9 cellular contexts compared by ENCODE assay signal in the genomic region with DNA sequence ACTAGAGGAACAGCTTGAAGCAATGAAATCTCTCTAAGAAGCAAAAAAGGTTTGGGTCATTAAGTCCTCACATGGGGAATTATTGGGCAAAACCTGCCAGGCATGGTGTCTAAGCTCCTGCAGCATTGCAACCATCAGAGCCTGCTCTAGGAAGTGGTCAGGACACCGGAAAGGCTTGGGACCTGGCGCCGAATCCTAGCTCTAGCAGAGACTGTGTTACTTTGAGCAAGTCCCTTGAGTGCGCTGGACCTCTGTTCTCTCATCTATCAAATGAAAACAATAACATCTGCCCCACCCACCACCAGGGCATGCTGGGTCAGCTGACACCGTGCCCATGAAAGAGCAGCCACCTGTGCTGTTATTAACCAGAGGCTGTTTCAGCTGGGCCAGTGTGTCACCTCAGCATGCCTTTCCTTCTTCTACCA. TPM values are rescaled to one million over a fixed set of nuclear protein-coding genes. Genes with fewer than 3 reads are reported as not detected.
DNase-seq lines count a peak whose midpoint lies in the region; ATAC-seq, FAIRE-seq and TF ChIP-seq lines count a peak whose summit lies in the region.
"Had no signal": no experiment of that assay in that cellular context is flagged by ENCODE, and none has a peak within 500 bp of the region (broad histone marks: within the 10 kb centered on the region; RNA-seq: fewer than 3 reads in every experiment).

No MANE protein-coding gene starts in this region.

- H3K4me1 Mint-ChIP-seq in activated CD4-positive, alpha-beta T cell treated with anti-CD3 and anti-CD28 coated beads for 36 hours, result peaks cover 79% of the 10 kb centered on the region
- H3K4me1 Mint-ChIP-seq in activated naive CD8-positive, alpha-beta T cell treated with anti-CD3 and anti-CD28 coated beads for 36 hours, result peaks cover 69% of the 10 kb centered on the region
- peaks cover 50% of the 10 kb centered on the region for H3K4me1 Mint-ChIP-seq in memory B cell

- peak in 1 of 2 donors; percentile 28 for TF ChIP-seq POLR2A in thyroid gland (IDR thresholded peaks at IDR 0.05)

- CTCF ChIA-PET in activated CD4-positive, alpha-beta T cell treated with anti-CD3 and anti-CD28 coated beads for 36 hours (lab: Charles Lee), result interaction anchor here (0.6 to 0.8 kb wide), 2 partner anchors 31 to 121 kb away, joined by 3 to 4 read pairs; a partner anchor contains a TSS

- H3K27ac Mint-ChIP-seq in activated CD4-positive, alpha-beta T cell treated with anti-CD3 and anti-CD28 coated beads for 36 hours, result peak overlapping the region; percentile 34
- peak overlapping the region; percentile 42 for H3K27ac Mint-ChIP-seq in activated naive CD8-positive, alpha-beta T cell treated with anti-CD3 and anti-CD28 coated beads for 36 hours
- peak overlapping the region; percentile 86 for H3K27ac Mint-ChIP-seq in memory B cell

- TF ChIP-seq CTCF in thyroid gland (IDR thresholded peaks at IDR 0.05), result no peak

- FAIRE-seq in RCC 7860 (lab: Jason Lieb, UNC), result no peak

- POLR2A ChIA-PET in activated CD4-positive, alpha-beta T cell treated with anti-CD3 and anti-CD28 coated beads for 36 hours (lab: Charles Lee), result no interaction called here

- WGBS in thyroid gland, 2 donors, result 69 to 73% methylated on average over 5 of the region's 5 CpGs

- intact Hi-C loops in activated CD4-positive, alpha-beta T cell treated with anti-CD3 and anti-CD28 coated beads for 36 hours (cut with DNase I, micrococcal nuclease), result no loop called here
- intact Hi-C loops in thyroid gland (cut with DNase I), result no loop called here

- peaks cover 25% of the 10 kb centered on the region for H3K36me3 Mint-ChIP-seq in activated CD4-positive, alpha-beta T cell treated with anti-CD3 and anti-CD28 coated beads for 36 hours (ENCODE audit: low read depth)
- H3K36me3 Mint-ChIP-seq in activated naive CD8-positive, alpha-beta T cell treated with anti-CD3 and anti-CD28 coated beads for 36 hours, result peaks cover 29% of the 10 kb centered on the region
- peaks cover 9% of the 10 kb centered on the region for H3K36me3 Mint-ChIP-seq in memory B cell

- no peaks in the 10 kb centered on the region for H3K9me3 Mint-ChIP-seq in activated CD4-positive, alpha-beta T cell treated with anti-CD3 and anti-CD28 coated beads for 36 hours (ENCODE audit: low read depth)
- H3K9me3 Mint-ChIP-seq in activated naive CD8-positive, alpha-beta T cell treated with anti-CD3 and anti-CD28 coated beads for 36 hours, result no peaks in the 10 kb centered on the region
- no peaks in the 10 kb centered on the region for H3K9me3 Mint-ChIP-seq in memory B cell
- H3K9me3 Mint-ChIP-seq: central memory CD8-positive, alpha-beta T cell had no signal

- no peaks in the 10 kb centered on the region for H3K27me3 ChIP-seq in thyroid gland

- H3K27me3 Mint-ChIP-seq in activated CD4-positive, alpha-beta T cell treated with anti-CD3 and anti-CD28 coated beads for 36 hours, result no peaks in the 10 kb centered on the region
- H3K27me3 Mint-ChIP-seq in activated naive CD8-positive, alpha-beta T cell treated with anti-CD3 and anti-CD28 coated beads for 36 hours, result no peaks in the 10 kb centered on the region
- H3K27me3 Mint-ChIP-seq in memory B cell, result no peaks in the 10 kb centered on the region
- H3K27me3 Mint-ChIP-seq: central memory CD8-positive, alpha-beta T cell had no signal

- H3K4me3 Mint-ChIP-seq in activated CD4-positive, alpha-beta T cell treated with anti-CD3 and anti-CD28 coated beads for 36 hours, result no peak overlapping the region
- H3K4me3 Mint-ChIP-seq in activated naive CD8-positive, alpha-beta T cell treated with anti-CD3 and anti-CD28 coated beads for 36 hours, result no peak overlapping the region
- H3K4me3 Mint-ChIP-seq in memory B cell, result peak overlapping the region; percentile 41
- H3K4me3 Mint-ChIP-seq: central memory CD8-positive, alpha-beta T cell had no signal

- no peak for ATAC-seq in activated CD4-positive, alpha-beta T cell treated with anti-CD3 and anti-CD28 coated beads for 36 hours
- ATAC-seq in memory B cell (ENCODE audit: low read depth) (peak; percentile 70), GM18511 (IDR thresholded peaks at IDR 0.05; ENCODE audit: unreplicated experiment) (no peak)

- no peak overlapping the region for H3K4me3 ChIP-seq in thyroid gland (replicated peaks in 1 of 3)

- H3K9me3 ChIP-seq in thyroid gland, result no peaks in the 10 kb centered on the region

- H3K36me3 ChIP-seq in thyroid gland, result peaks cover 8 to 19% of the 10 kb centered on the region in 2 donors

- DNase-seq in activated CD4-positive, alpha-beta T cell treated with anti-CD3 and anti-CD28 coated beads for 36 hours, result no peak
- no peak for DNase-seq in activated CD4-positive, alpha-beta T cell treated with anti-CD3 and anti-CD28 coated beads, Interleukin-2, amount 50 U/mL, for 4 hours
- no peak for DNase-seq in activated naive CD8-positive, alpha-beta T cell treated with anti-CD3 and anti-CD28 coated beads for 36 hours
- no peak for DNase-seq in memory B cell (ENCODE audit: low spot score in 2 of 2)
- peak; percentile 46 to 65 for DNase-seq in thyroid gland
- DNase-seq in RCC 7860 (ENCODE audit: low spot score), result no peak
- DNase-seq in AG20443 (ENCODE audit: low spot score), result no peak

- peaks cover 34 to 59% of the 10 kb centered on the region in 2 donors for H3K4me1 ChIP-seq in thyroid gland

- peak overlapping the region; percentile 80 to 93 (median 82) for H3K27ac ChIP-seq in thyroid gland

RNA-seq across cellular contexts. Expression of a gene that starts 6.3 kb away (rescaled TPM):
- total RNA-seq in activated CD4-positive, alpha-beta T cell treated with anti-CD3 and anti-CD28 coated beads for 36 hours, result 10 to 100 TPM; 16.6 to 17.9 TPM
- 10 to 100 TPM; 17.4 to 21.2 TPM for total RNA-seq in activated naive CD8-positive, alpha-beta T cell treated with anti-CD3 and anti-CD28 coated beads for 36 hours
- 10 to 100 TPM; 45.7 to 53.6 (median 48.7) TPM for total RNA-seq in thyroid gland

RNA-seq across cellular contexts. Expression of a gene that starts 6.5 kb away (rescaled TPM):
- total RNA-seq in activated CD4-positive, alpha-beta T cell treated with anti-CD3 and anti-CD28 coated beads for 36 hours, result 10 to 100 TPM; 72.1 to 77.6 TPM
- total RNA-seq in activated naive CD8-positive, alpha-beta T cell treated with anti-CD3 and anti-CD28 coated beads for 36 hours, result 10 to 100 TPM; 69.7 to 73.9 TPM
- total RNA-seq in thyroid gland, result 100 to 1,000 TPM in 3 of 4 donors, 10 to 100 TPM in 1; 83.8 to 149 (median 119) TPM

RNA-seq across cellular contexts. Expression of a gene that starts 45.8 kb away (rescaled TPM):
- 100 to 1,000 TPM; 176 to 198 TPM for total RNA-seq in activated CD4-positive, alpha-beta T cell treated with anti-CD3 and anti-CD28 coated beads for 36 hours
- total RNA-seq in activated naive CD8-positive, alpha-beta T cell treated with anti-CD3 and anti-CD28 coated beads for 36 hours, result 100 to 1,000 TPM; 196 to 202 TPM
- total RNA-seq in thyroid gland, result 100 to 1,000 TPM in 3 of 4 donors, 10 to 100 TPM in 1; 85.3 to 123 (median 104) TPM

RNA-seq across cellular contexts. Expression of a gene that starts 50.9 kb away (rescaled TPM):
- total RNA-seq in activated CD4-positive, alpha-beta T cell treated with anti-CD3 and anti-CD28 coated beads for 36 hours, result 100 to 1,000 TPM; 151 to 173 TPM
- 100 to 1,000 TPM; 229 to 231 TPM for total RNA-seq in activated naive CD8-positive, alpha-beta T cell treated with anti-CD3 and anti-CD28 coated beads for 36 hours
- 100 to 1,000 TPM; 211 to 292 (median 266) TPM for total RNA-seq in thyroid gland

Comparison
In these comparisons a context has a peak if more than half of its experiments do, and no peak if none do; other contexts are left out.
1. DNase-seq: peak in thyroid gland (2 of 2); none in activated CD4-positive, alpha-beta T cell treated with anti-CD3 and anti-CD28 coated beads for 36 hours (single experiment), activated CD4-positive, alpha-beta T cell treated with anti-CD3 and anti-CD28 coated beads, Interleukin-2, amount 50 U/mL, for 4 hours (0 of 2), activated naive CD8-positive, alpha-beta T cell treated with anti-CD3 and anti-CD28 coated beads for 36 hours (single experiment), memory B cell (0 of 2), RCC 7860 (single experiment) and AG20443 (single experiment).
2. H3K27ac Mint-ChIP-seq: peak in every context shown above with its lines; median percentile 86 in memory B cell; 42 in activated naive CD8-positive, alpha-beta T cell treated with anti-CD3 and anti-CD28 coated beads for 36 hours; 34 in activated CD4-positive, alpha-beta T cell treated with anti-CD3 and anti-CD28 coated beads for 36 hours.